In the genomic region with DNA sequence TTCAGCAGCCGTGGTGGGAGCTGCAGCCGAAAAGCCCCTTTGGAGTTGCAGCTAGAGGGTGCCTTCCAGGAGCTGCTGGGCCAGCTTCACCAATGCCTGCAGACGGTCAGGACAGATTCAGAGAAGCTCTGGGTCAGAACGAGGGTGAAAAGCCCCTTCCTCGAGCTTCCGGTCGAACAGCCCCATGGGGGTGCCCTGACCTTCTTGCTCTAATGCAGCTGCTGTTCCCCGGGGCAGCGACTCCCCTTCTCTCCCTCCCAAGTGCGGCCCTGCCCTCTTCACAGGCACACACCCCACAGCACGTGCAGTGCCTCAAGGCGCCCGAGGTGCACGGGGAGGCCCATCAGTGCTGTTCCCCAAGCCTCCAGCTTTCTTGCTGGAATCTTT, we compare ENCODE assay signal across 21 cellular contexts. TPM values are rescaled to one million over a fixed set of nuclear protein-coding genes. Genes with fewer than 3 reads are reported as not detected.
DNase-seq lines count a peak whose midpoint lies in the region; ATAC-seq lines count a peak whose summit lies in the region.
"Had no signal": no experiment of that assay in that cellular context is flagged by ENCODE, and none has a peak within 500 bp of the region (broad histone marks: within the 10 kb centered on the region; RNA-seq: fewer than 3 reads in every experiment).

No MANE protein-coding gene starts in this region.

- CTCF ChIA-PET in CD8-positive, alpha-beta memory T cell (lab: Charles Lee): interaction anchor here (0.7 to 2.2 kb wide), 8 partner anchors 9 to 80 kb away, joined by 3 to 12 read pairs (median 4); no protein-coding TSS in a partner anchor

- H3K9me3 ChIP-seq in CD8-positive, alpha-beta memory T cell (ENCODE audit: low read length): no peaks in the 10 kb centered on the region
- H3K9me3 ChIP-seq: esophagus squamous epithelium, heart left ventricle had no signal

- ATAC-seq in natural killer cell treated with Interleukin-12 subunit alpha and Interleukin-12 subunit beta and Interleukin-15 and Interleukin-18, amount 100 ng/mL, for 72 hours: no peak
- ATAC-seq in HG02763 (IDR thresholded peaks at IDR 0.05; ENCODE audit: unreplicated experiment) (no peak), GM18517 (IDR thresholded peaks at IDR 0.05; ENCODE audit: unreplicated experiment) (no peak)
- ATAC-seq: activated T-cell treated with anti-CD3 and anti-CD28 coated beads, Interleukin-2, amount 50 U/mL, for 4 hours; heart left ventricle had no signal

- H3K4me3 Mint-ChIP-seq in T-helper 2 cell treated with Interferon-gamma antibody and Interleukin-4, amounts not matched to agents 5 μg/mL and 100 μg/mL, for 36 hours: peak overlapping the region; percentile 65
- H3K4me3 Mint-ChIP-seq in CD8-positive, alpha-beta memory T cell: peak overlapping the region in 3 of 7 donors; percentile 73 to 82 (median 73)
- H3K4me3 Mint-ChIP-seq in activated T-helper 2 cell treated with anti-CD3 and anti-CD28 coated beads, Interferon-gamma antibody, Interleukin-2, Interleukin-4, amounts not matched to agents 10 μg/mL and 5 μg/mL and 100 μg/mL, durations not matched to agents 14 hours and 24 hours and 36 hours (ENCODE audit: low read depth): peak overlapping the region; percentile 30
- H3K4me3 Mint-ChIP-seq in natural killer cell treated with Interleukin-12 subunit alpha and Interleukin-12 subunit beta and Interleukin-15 and Interleukin-18, amount 100 ng/mL, for 72 hours: peak overlapping the region; percentile 41

- H3K4me1 Mint-ChIP-seq in T-helper 2 cell treated with Interferon-gamma antibody and Interleukin-4, amounts not matched to agents 5 μg/mL and 100 μg/mL, for 36 hours (ENCODE audit: low read depth): peaks cover 59% of the 10 kb centered on the region
- H3K4me1 Mint-ChIP-seq in CD8-positive, alpha-beta memory T cell: peaks cover 54 to 66% (median 65%) of the 10 kb centered on the region in 3 donors
- peaks cover 53% of the 10 kb centered on the region for H3K4me1 Mint-ChIP-seq in activated T-helper 2 cell treated with anti-CD3 and anti-CD28 coated beads, Interferon-gamma antibody, Interleukin-2, Interleukin-4, amounts not matched to agents 10 μg/mL and 5 μg/mL and 100 μg/mL, durations not matched to agents 14 hours and 24 hours and 36 hours (ENCODE audit: low read depth)
- H3K4me1 Mint-ChIP-seq in natural killer cell treated with Interleukin-12 subunit alpha and Interleukin-12 subunit beta and Interleukin-15 and Interleukin-18, amount 100 ng/mL, for 72 hours (ENCODE audit: low read depth in 2 of 2): peaks cover 46 to 48% of the 10 kb centered on the region in 2 donors

- no peaks in the 10 kb centered on the region for H3K27me3 ChIP-seq in CD8-positive, alpha-beta memory T cell (ENCODE audit: insufficient read depth, low read length, poor library complexity, severe bottlenecking)
- H3K27me3 ChIP-seq: heart left ventricle had no signal

- H3K4me1 ChIP-seq in CD8-positive, alpha-beta memory T cell (ENCODE audit: insufficient read depth, low read length): peaks cover 49% of the 10 kb centered on the region

- H3K27ac ChIP-seq in CD8-positive, alpha-beta memory T cell (ENCODE audit: low read depth, low read length): peak overlapping the region; percentile 72
- H3K27ac ChIP-seq: esophagus squamous epithelium, heart left ventricle, WERI-Rb-1 had no signal

- peak overlapping the region; percentile 85 for H3K27ac Mint-ChIP-seq in T-helper 2 cell treated with Interferon-gamma antibody and Interleukin-4, amounts not matched to agents 5 μg/mL and 100 μg/mL, for 36 hours
- peak overlapping the region in 3 of 8 donors; percentile 56 to 82 (median 75) for H3K27ac Mint-ChIP-seq in CD8-positive, alpha-beta memory T cell
- peak overlapping the region; percentile 87 for H3K27ac Mint-ChIP-seq in activated T-helper 2 cell treated with anti-CD3 and anti-CD28 coated beads, Interferon-gamma antibody, Interleukin-2, Interleukin-4, amounts not matched to agents 10 μg/mL and 5 μg/mL and 100 μg/mL, durations not matched to agents 14 hours and 24 hours and 36 hours
- H3K27ac Mint-ChIP-seq in natural killer cell treated with Interleukin-12 subunit alpha and Interleukin-12 subunit beta and Interleukin-15 and Interleukin-18, amount 100 ng/mL, for 72 hours: peak overlapping the region in 1 of 2 donors; percentile 68

- H3K27me3 Mint-ChIP-seq in T-helper 2 cell treated with Interferon-gamma antibody and Interleukin-4, amounts not matched to agents 5 μg/mL and 100 μg/mL, for 36 hours (ENCODE audit: low read depth): no peaks in the 10 kb centered on the region
- no peaks in the 10 kb centered on the region for H3K27me3 Mint-ChIP-seq in CD8-positive, alpha-beta memory T cell
- H3K27me3 Mint-ChIP-seq in activated T-helper 2 cell treated with anti-CD3 and anti-CD28 coated beads, Interferon-gamma antibody, Interleukin-2, Interleukin-4, amounts not matched to agents 10 μg/mL and 5 μg/mL and 100 μg/mL, durations not matched to agents 14 hours and 24 hours and 36 hours (ENCODE audit: low read depth): no peaks in the 10 kb centered on the region
- no peaks in the 10 kb centered on the region for H3K27me3 Mint-ChIP-seq in natural killer cell treated with Interleukin-12 subunit alpha and Interleukin-12 subunit beta and Interleukin-15 and Interleukin-18, amount 100 ng/mL, for 72 hours
- H3K27me3 Mint-ChIP-seq: CD4-positive, alpha-beta memory T cell had no signal

- DNase-seq in T-helper 2 cell treated with Interferon-gamma antibody and Interleukin-4, amounts not matched to agents 5 μg/mL and 100 μg/mL, for 36 hours (ENCODE audit: low spot score): no peak
- DNase-seq in T-helper 2 cell: no peak
- DNase-seq in CD8-positive, alpha-beta memory T cell: no peak
- no peak for DNase-seq in activated T-helper 2 cell treated with anti-CD3 and anti-CD28 coated beads, Interferon-gamma antibody, Interleukin-2, Interleukin-4, amounts not matched to agents 10 μg/mL and 5 μg/mL and 100 μg/mL, durations not matched to agents 14 hours and 24 hours and 36 hours (ENCODE audit: low spot score)
- DNase-seq in natural killer cell treated with Interleukin-12 subunit alpha and Interleukin-12 subunit beta and Interleukin-15 and Interleukin-18, amount 100 ng/mL, for 72 hours (ENCODE audit: low spot score): no peak
- no peak for DNase-seq in NCI-H1092 treated with DMSO at 0.1 percent for 48 hours (lab: John Stamatoyannopoulos, UW)
- DNase-seq: 8988T; activated T-cell treated with anti-CD3 and anti-CD28 coated beads, Interleukin-2, amount 50 U/mL, for 4 hours; CD4-positive, alpha-beta memory T cell; dermis blood vessel endothelial cell; esophagus squamous epithelium; KG1; NCI-H1417 treated with DMSO at 0.1 percent for 48 hours; WERI-Rb-1 had no signal

- H3K9me3 Mint-ChIP-seq in T-helper 2 cell treated with Interferon-gamma antibody and Interleukin-4, amounts not matched to agents 5 μg/mL and 100 μg/mL, for 36 hours: no peaks in the 10 kb centered on the region
- no peaks in the 10 kb centered on the region for H3K9me3 Mint-ChIP-seq in CD8-positive, alpha-beta memory T cell
- H3K9me3 Mint-ChIP-seq in activated T-helper 2 cell treated with anti-CD3 and anti-CD28 coated beads, Interferon-gamma antibody, Interleukin-2, Interleukin-4, amounts not matched to agents 10 μg/mL and 5 μg/mL and 100 μg/mL, durations not matched to agents 14 hours and 24 hours and 36 hours: no peaks in the 10 kb centered on the region
- no peaks in the 10 kb centered on the region for H3K9me3 Mint-ChIP-seq in natural killer cell treated with Interleukin-12 subunit alpha and Interleukin-12 subunit beta and Interleukin-15 and Interleukin-18, amount 100 ng/mL, for 72 hours
- H3K9me3 Mint-ChIP-seq: activated T-cell treated with anti-CD3 and anti-CD28 coated beads, Interleukin-2, amount 50 U/mL, for 4 hours had no signal

- no peaks in the 10 kb centered on the region for H3K36me3 ChIP-seq in CD8-positive, alpha-beta memory T cell (ENCODE audit: insufficient read depth, low read length)
- H3K36me3 ChIP-seq: esophagus squamous epithelium, heart left ventricle, WERI-Rb-1 had no signal

- H3K4me3 ChIP-seq in CD8-positive, alpha-beta memory T cell (ENCODE audit: low read length): no peak overlapping the region
- H3K4me3 ChIP-seq: esophagus squamous epithelium, heart left ventricle had no signal

- POLR2A ChIA-PET in CD8-positive, alpha-beta memory T cell (lab: Charles Lee): interaction anchor here (1.4 kb wide), 1 partner anchor 26 kb away, joined by 5 read pairs; no protein-coding TSS in a partner anchor

- H3K36me3 Mint-ChIP-seq in T-helper 2 cell treated with Interferon-gamma antibody and Interleukin-4, amounts not matched to agents 5 μg/mL and 100 μg/mL, for 36 hours (ENCODE audit: low read depth): peaks cover 14% of the 10 kb centered on the region
- H3K36me3 Mint-ChIP-seq in CD8-positive, alpha-beta memory T cell: no peaks in the 10 kb centered on the region
- H3K36me3 Mint-ChIP-seq in activated T-helper 2 cell treated with anti-CD3 and anti-CD28 coated beads, Interferon-gamma antibody, Interleukin-2, Interleukin-4, amounts not matched to agents 10 μg/mL and 5 μg/mL and 100 μg/mL, durations not matched to agents 14 hours and 24 hours and 36 hours (ENCODE audit: low read depth): peaks cover 17% of the 10 kb centered on the region
- no peaks in the 10 kb centered on the region for H3K36me3 Mint-ChIP-seq in natural killer cell treated with Interleukin-12 subunit alpha and Interleukin-12 subunit beta and Interleukin-15 and Interleukin-18, amount 100 ng/mL, for 72 hours
- H3K36me3 Mint-ChIP-seq: CD4-positive, alpha-beta memory T cell had no signal

- intact Hi-C loops in activated T-helper 2 cell treated with anti-CD3 and anti-CD28 coated beads, Interferon-gamma antibody, Interleukin-2, Interleukin-4, amounts not matched to agents 10 μg/mL and 5 μg/mL and 100 μg/mL, durations not matched to agents 14 hours and 24 hours and 36 hours (cut with micrococcal nuclease): no loop called here

RNA-seq across cellular contexts. Expression of a gene that starts 9.6 kb away (rescaled TPM):
- 10 to 100 TPM; 20.6 to 21.0 TPM for total RNA-seq in CD8-positive, alpha-beta memory T cell
- 12.0 TPM for polyA plus RNA-seq in CD8-positive, alpha-beta memory T cell
- 3.5 and 3.7 TPM in 2 replicates for total RNA-seq in activated T-helper 2 cell treated with anti-CD3 and anti-CD28 coated beads, Interferon-gamma antibody, Interleukin-2, Interleukin-4, amounts not matched to agents 10 μg/mL and 5 μg/mL and 100 μg/mL, durations not matched to agents 14 hours and 24 hours and 36 hours
- 10 to 100 TPM; 28.2 to 29.8 TPM for total RNA-seq in natural killer cell treated with Interleukin-12 subunit alpha and Interleukin-12 subunit beta and Interleukin-15 and Interleukin-18, amount 100 ng/mL, for 72 hours

RNA-seq across cellular contexts. Expression of a gene that starts 16.5 kb away (rescaled TPM):
- 10 to 100 TPM; 70.7 to 75.9 TPM for total RNA-seq in CD8-positive, alpha-beta memory T cell
- polyA plus RNA-seq in CD8-positive, alpha-beta memory T cell: 2,153 TPM
- total RNA-seq in activated T-helper 2 cell treated with anti-CD3 and anti-CD28 coated beads, Interferon-gamma antibody, Interleukin-2, Interleukin-4, amounts not matched to agents 10 μg/mL and 5 μg/mL and 100 μg/mL, durations not matched to agents 14 hours and 24 hours and 36 hours: 256 and 260 TPM in 2 replicates
- 10 to 100 TPM; 58.1 to 71.0 TPM for total RNA-seq in natural killer cell treated with Interleukin-12 subunit alpha and Interleukin-12 subunit beta and Interleukin-15 and Interleukin-18, amount 100 ng/mL, for 72 hours

RNA-seq across cellular contexts. Expression of a gene that starts 22.7 kb away (rescaled TPM):
- total RNA-seq in CD8-positive, alpha-beta memory T cell: 100 to 1,000 TPM; 132 to 142 TPM
- 3,074 TPM for polyA plus RNA-seq in CD8-positive, alpha-beta memory T cell
- 680 and 689 TPM in 2 replicates for total RNA-seq in activated T-helper 2 cell treated with anti-CD3 and anti-CD28 coated beads, Interferon-gamma antibody, Interleukin-2, Interleukin-4, amounts not matched to agents 10 μg/mL and 5 μg/mL and 100 μg/mL, durations not matched to agents 14 hours and 24 hours and 36 hours
- total RNA-seq in natural killer cell treated with Interleukin-12 subunit alpha and Interleukin-12 subunit beta and Interleukin-15 and Interleukin-18, amount 100 ng/mL, for 72 hours: 100 to 1,000 TPM in 1 of 2 donors, 10 to 100 TPM in 1; 87.9 to 171 TPM

RNA-seq across cellular contexts. Expression of a gene that starts 31.0 kb away (rescaled TPM):
- not detected for total RNA-seq in CD8-positive, alpha-beta memory T cell
- not detected for polyA plus RNA-seq in CD8-positive, alpha-beta memory T cell
- total RNA-seq in activated T-helper 2 cell treated with anti-CD3 and anti-CD28 coated beads, Interferon-gamma antibody, Interleukin-2, Interleukin-4, amounts not matched to agents 10 μg/mL and 5 μg/mL and 100 μg/mL, durations not matched to agents 14 hours and 24 hours and 36 hours: not detected in 2 replicates
- total RNA-seq in natural killer cell treated with Interleukin-12 subunit alpha and Interleukin-12 subunit beta and Interleukin-15 and Interleukin-18, amount 100 ng/mL, for 72 hours: not detected
- total RNA-seq: activated T-cell treated with anti-CD3 and anti-CD28 coated beads, Interleukin-2, amount 50 U/mL, for 4 hours; astrocyte; CD4-positive, alpha-beta memory T cell; dermis blood vessel endothelial cell; esophagus squamous epithelium; heart left ventricle; mononuclear cell; NCI-H460; subcutaneous adipose tissue had no signal
- polyA plus RNA-seq: CD4-positive, alpha-beta memory T cell; heart left ventricle had no signal

RNA-seq across cellular contexts. Expression of a gene that starts 39.0 kb away (rescaled TPM):
- under 1 TPM; 0.47 to 0.81 TPM for total RNA-seq in CD8-positive, alpha-beta memory T cell
- 0.31 TPM for polyA plus RNA-seq in CD8-positive, alpha-beta memory T cell
- total RNA-seq in activated T-helper 2 cell treated with anti-CD3 and anti-CD28 coated beads, Interferon-gamma antibody, Interleukin-2, Interleukin-4, amounts not matched to agents 10 μg/mL and 5 μg/mL and 100 μg/mL, durations not matched to agents 14 hours and 24 hours and 36 hours: 1.5 and 2.9 TPM in 2 replicates
- under 1 TPM in 1 of 2 donors, not detected in 1; 0.50 TPM for total RNA-seq in natural killer cell treated with Interleukin-12 subunit alpha and Interleukin-12 subunit beta and Interleukin-15 and Interleukin-18, amount 100 ng/mL, for 72 hours
- polyA plus RNA-seq: CD4-positive, alpha-beta memory T cell had no signal
